1 cellular context compared by ENCODE assay signal in genomic region chr9:98306384-98307145, GRCh38.
TF ChIP-seq lines count a peak whose summit lies in the region.

No MANE protein-coding gene starts in this region.

TF ChIP-seq in SK-N-SH treated with all-trans-retinoic acid at 6 μM for 48 hours, 23 proteins besides CTCF, POLR2A, EP300 and RAD21 (continued from another document):
- TF ChIP-seq, protein P1, sequence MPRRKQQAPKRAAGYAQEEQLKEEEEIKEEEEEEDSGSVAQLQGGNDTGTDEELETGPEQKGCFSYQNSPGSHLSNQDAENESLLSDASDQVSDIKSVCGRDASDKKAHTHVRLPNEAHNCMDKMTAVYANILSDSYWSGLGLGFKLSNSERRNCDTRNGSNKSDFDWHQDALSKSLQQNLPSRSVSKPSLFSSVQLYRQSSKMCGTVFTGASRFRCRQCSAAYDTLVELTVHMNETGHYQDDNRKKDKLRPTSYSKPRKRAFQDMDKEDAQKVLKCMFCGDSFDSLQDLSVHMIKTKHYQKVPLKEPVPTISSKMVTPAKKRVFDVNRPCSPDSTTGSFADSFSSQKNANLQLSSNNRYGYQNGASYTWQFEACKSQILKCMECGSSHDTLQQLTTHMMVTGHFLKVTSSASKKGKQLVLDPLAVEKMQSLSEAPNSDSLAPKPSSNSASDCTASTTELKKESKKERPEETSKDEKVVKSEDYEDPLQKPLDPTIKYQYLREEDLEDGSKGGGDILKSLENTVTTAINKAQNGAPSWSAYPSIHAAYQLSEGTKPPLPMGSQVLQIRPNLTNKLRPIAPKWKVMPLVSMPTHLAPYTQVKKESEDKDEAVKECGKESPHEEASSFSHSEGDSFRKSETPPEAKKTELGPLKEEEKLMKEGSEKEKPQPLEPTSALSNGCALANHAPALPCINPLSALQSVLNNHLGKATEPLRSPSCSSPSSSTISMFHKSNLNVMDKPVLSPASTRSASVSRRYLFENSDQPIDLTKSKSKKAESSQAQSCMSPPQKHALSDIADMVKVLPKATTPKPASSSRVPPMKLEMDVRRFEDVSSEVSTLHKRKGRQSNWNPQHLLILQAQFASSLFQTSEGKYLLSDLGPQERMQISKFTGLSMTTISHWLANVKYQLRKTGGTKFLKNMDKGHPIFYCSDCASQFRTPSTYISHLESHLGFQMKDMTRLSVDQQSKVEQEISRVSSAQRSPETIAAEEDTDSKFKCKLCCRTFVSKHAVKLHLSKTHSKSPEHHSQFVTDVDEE (CRISPR knock-in tag; IDR thresholded peaks at IDR 0.05): no peak
- TF ChIP-seq CSDC2 (CRISPR knock-in tag; IDR thresholded peaks at IDR 0.05): no peak
- no peak for TF ChIP-seq ZC3H10 (CRISPR knock-in tag; IDR thresholded peaks at IDR 0.05)
- no peak for TF ChIP-seq BACH2 (CRISPR knock-in tag; IDR thresholded peaks at IDR 0.05; ENCODE audit: borderline replicate concordance)
- TF ChIP-seq, protein P2, sequence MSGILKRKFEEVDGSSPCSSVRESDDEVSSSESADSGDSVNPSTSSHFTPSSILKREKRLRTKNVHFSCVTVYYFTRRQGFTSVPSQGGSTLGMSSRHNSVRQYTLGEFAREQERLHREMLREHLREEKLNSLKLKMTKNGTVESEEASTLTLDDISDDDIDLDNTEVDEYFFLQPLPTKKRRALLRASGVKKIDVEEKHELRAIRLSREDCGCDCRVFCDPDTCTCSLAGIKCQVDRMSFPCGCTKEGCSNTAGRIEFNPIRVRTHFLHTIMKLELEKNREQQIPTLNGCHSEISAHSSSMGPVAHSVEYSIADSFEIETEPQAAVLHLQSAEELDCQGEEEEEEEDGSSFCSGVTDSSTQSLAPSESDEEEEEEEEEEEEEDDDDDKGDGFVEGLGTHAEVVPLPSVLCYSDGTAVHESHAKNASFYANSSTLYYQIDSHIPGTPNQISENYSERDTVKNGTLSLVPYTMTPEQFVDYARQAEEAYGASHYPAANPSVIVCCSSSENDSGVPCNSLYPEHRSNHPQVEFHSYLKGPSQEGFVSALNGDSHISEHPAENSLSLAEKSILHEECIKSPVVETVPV (CRISPR knock-in tag; IDR thresholded peaks at IDR 0.05): no peak
TF ChIP-seq in SK-N-SH treated with all-trans-retinoic acid at 6 μM for 48 hours: peak in this region for 0.
